Comparison of ENCODE assay signal across 8 cellular contexts in genomic region chr1:56831874-56832693, GRCh38. TPM values are rescaled to one million over a fixed set of nuclear protein-coding genes. Genes with fewer than 3 reads are reported as not detected.
A peak's percentile ranks its signal among the peaks of the same experiment; 100 is the strongest.
DNase-seq lines count a peak whose midpoint lies in the region; ATAC-seq lines count a peak whose summit lies in the region.

No MANE protein-coding gene starts in this region.

- DNase-seq in NCI-H146 (lab: John Stamatoyannopoulos, UW) (peak; percentile 24), NCI-H146 treated with DMSO at 0.1 percent for 48 hours (lab: John Stamatoyannopoulos, UW; ENCODE audit: unreplicated experiment) (no peak), NCI-H2171 treated with DMSO at 0.1 percent for 48 hours (lab: John Stamatoyannopoulos, UW) (peak; percentile 75), cerebellar cortex (ENCODE audit: low spot score) (peak; percentile 87), left lobe of liver (ENCODE audit: low spot score) (peak; percentile 75)
- DNase-seq in activated CD4-positive, CD25-positive, alpha-beta regulatory T cell treated with anti-CD3 and anti-CD28 coated beads, Interleukin-2, amount 50 U/mL, for 16 hours (ENCODE audit: low read depth, low spot score): peak; percentile 33
- peak; percentile 60 for DNase-seq in stimulated activated CD4-positive, alpha-beta T cell treated with anti-CD3 and anti-CD28 coated beads, Interleukin-4, amount 100 ng/mL, for 1 hour

- ATAC-seq in HG02852 (IDR thresholded peaks at IDR 0.05; ENCODE audit: unreplicated experiment) (peak; percentile 78), left lobe of liver (peak; percentile 90)

RNA-seq across cellular contexts. Expression of gene FYB2, which starts 12.9 kb away (rescaled TPM):
- total RNA-seq in left lobe of liver: 19.4 TPM

RNA-seq across cellular contexts. Expression of gene C8A, which starts 22.5 kb away (rescaled TPM):
- total RNA-seq in left lobe of liver: 302 TPM
